Comparison of ENCODE assay signal across 8 cellular contexts in genomic region chr20:46022411-46023147, GRCh38. TPM values are rescaled to one million over a fixed set of nuclear protein-coding genes. Genes with fewer than 3 reads are reported as not detected.
DNase-seq lines count a peak whose midpoint lies in the region; ATAC-seq and TF ChIP-seq lines count a peak whose summit lies in the region.

No MANE protein-coding gene starts in this region.

- DNase-seq in A673 (ENCODE audit: low spot score) (peak; percentile 65), GM19238 (ENCODE audit: insufficient read length, low spot score) (peak; percentile 75), NCI-H82 treated with DMSO at 0.1 percent for 48 hours (lab: John Stamatoyannopoulos, UW; ENCODE audit: unreplicated experiment) (peak; percentile 49), activated T-cell treated with anti-CD3 and anti-CD28 coated beads for 1 hour (ENCODE audit: low read depth) (peak; percentile 81), epithelial cell of esophagus (ENCODE audit: low read depth) (peak; percentile 49)
- peak; percentile 77 for DNase-seq in natural killer cell treated with Interleukin-12 subunit alpha and Interleukin-12 subunit beta and Interleukin-15 and Interleukin-18, amount 100 ng/mL, for 72 hours (ENCODE audit: low spot score)
- peak; percentile 91 for DNase-seq in stimulated activated naive CD8-positive, alpha-beta T cell treated with anti-CD3 and anti-CD28 coated beads, Interleukin-15, Interleukin-2, amounts not matched to agents 100 U/mL and 50 U/mL, for 24 hours

- H3K4me3 ChIP-seq in A673 (ENCODE audit: low read depth, low read length, poor library complexity, severe bottlenecking) (peak overlapping the region; percentile 92), epithelial cell of esophagus (ENCODE audit: low read length) (peak overlapping the region; percentile 2)

- no peaks in the 10 kb centered on the region for H3K9me3 ChIP-seq in A673 (ENCODE audit: low read depth, low read length, poor library complexity, severe bottlenecking)

- no peaks in the 10 kb centered on the region for H3K9me3 Mint-ChIP-seq in natural killer cell treated with Interleukin-12 subunit alpha and Interleukin-12 subunit beta and Interleukin-15 and Interleukin-18, amount 100 ng/mL, for 72 hours

- peak; percentile 54 to 68 for ATAC-seq in natural killer cell treated with Interleukin-12 subunit alpha and Interleukin-12 subunit beta and Interleukin-15 and Interleukin-18, amount 100 ng/mL, for 72 hours
- ATAC-seq in stimulated activated naive CD8-positive, alpha-beta T cell treated with anti-CD3 and anti-CD28 coated beads, Interleukin-15, Interleukin-2, amounts not matched to agents 100 U/mL and 50 U/mL, for 24 hours: peak; percentile 63
- ATAC-seq in GM18870 (IDR thresholded peaks at IDR 0.05; ENCODE audit: unreplicated experiment): no peak

- CTCF ChIA-PET in A673 (lab: Charles Lee): interaction anchor here (0.6 to 1.6 kb wide), 11 partner anchors 8 to 501 kb away, joined by 3 to 7 read pairs (median 4); partner anchors contain the start of gene ELMO2

- POLR2A ChIA-PET in A673 (lab: Charles Lee; ENCODE audit: low non-redundant PET): interaction anchor here (0.6 kb wide), 1 partner anchor 1134 kb away, joined by 4 read pairs; no protein-coding TSS in a partner anchor

- no TSS peak for BruUV-seq in A673 (replicated peaks; lab: Mats Ljungman, UMichigan)

- H3K27me3 ChIP-seq in A673 (replicated peaks; ENCODE audit: insufficient read depth, low read depth, low read length, poor library complexity): no peaks in the 10 kb centered on the region

- no peak overlapping the region for H3K27ac ChIP-seq in A673 (ENCODE audit: low read depth, low read length, poor library complexity, severe bottlenecking)

- H3K36me3 ChIP-seq in A673 (ENCODE audit: insufficient read depth, low read length, poor library complexity, severe bottlenecking): no peaks in the 10 kb centered on the region

- intact Hi-C loops in A673 (cut with micrococcal nuclease; ENCODE audit: unreplicated experiment): loop anchor here (2.0 to 5.0 kb wide), 2 partner anchors 65 to 152 kb away; partner anchors contain the start of gene NCOA5

- peaks cover 13% of the 10 kb centered on the region for H3K4me1 ChIP-seq in A673 (ENCODE audit: insufficient read depth, low read length, poor library complexity, severe bottlenecking)

- H3K27me3 Mint-ChIP-seq in natural killer cell treated with Interleukin-12 subunit alpha and Interleukin-12 subunit beta and Interleukin-15 and Interleukin-18, amount 100 ng/mL, for 72 hours: peaks cover 43 to 56% of the 10 kb centered on the region in 2 donors

- peaks cover 5% of the 10 kb centered on the region for H3K36me3 Mint-ChIP-seq in natural killer cell treated with Interleukin-12 subunit alpha and Interleukin-12 subunit beta and Interleukin-15 and Interleukin-18, amount 100 ng/mL, for 72 hours

- TF ChIP-seq CTCF in A673 (conservative IDR thresholded peaks at IDR 0.05; ENCODE audit: low read depth, low read length) (peak; percentile 81), epithelial cell of esophagus (IDR thresholded peaks at IDR 0.05; ENCODE audit: insufficient read depth, low read depth, low read length, missing control alignments) (peak; percentile 69)

- H3K4me3 Mint-ChIP-seq in natural killer cell treated with Interleukin-12 subunit alpha and Interleukin-12 subunit beta and Interleukin-15 and Interleukin-18, amount 100 ng/mL, for 72 hours: peak overlapping the region; percentile 62

- H3K4me1 Mint-ChIP-seq in natural killer cell treated with Interleukin-12 subunit alpha and Interleukin-12 subunit beta and Interleukin-15 and Interleukin-18, amount 100 ng/mL, for 72 hours (ENCODE audit: low read depth in 2 of 2): peaks cover 16% of the 10 kb centered on the region in 2 donors

- H3K27ac Mint-ChIP-seq in natural killer cell treated with Interleukin-12 subunit alpha and Interleukin-12 subunit beta and Interleukin-15 and Interleukin-18, amount 100 ng/mL, for 72 hours: no peak overlapping the region

RNA-seq across cellular contexts. Expression of gene SLC12A5, which starts 6.4 kb away (rescaled TPM):
- total RNA-seq in A673 (2021): 20.0 and 20.9 TPM in 2 replicates
- not detected for total RNA-seq in natural killer cell treated with Interleukin-12 subunit alpha and Interleukin-12 subunit beta and Interleukin-15 and Interleukin-18, amount 100 ng/mL, for 72 hours

RNA-seq across cellular contexts. Expression of gene MMP9, which starts 13.9 kb away (rescaled TPM):
- 2.4 and 2.8 TPM in 2 replicates for total RNA-seq in A673 (2021)
- under 1 TPM in 1 of 2 donors, not detected in 1; 0.17 TPM for total RNA-seq in natural killer cell treated with Interleukin-12 subunit alpha and Interleukin-12 subunit beta and Interleukin-15 and Interleukin-18, amount 100 ng/mL, for 72 hours

RNA-seq across cellular contexts. Expression of gene ZNF335, which starts 50.6 kb away (rescaled TPM):
- total RNA-seq in A673 (2021): 31.9 and 32.9 TPM in 2 replicates
- 10 to 100 TPM; 44.4 to 62.6 TPM for total RNA-seq in natural killer cell treated with Interleukin-12 subunit alpha and Interleukin-12 subunit beta and Interleukin-15 and Interleukin-18, amount 100 ng/mL, for 72 hours

Comparison
In these comparisons a context has a peak if more than half of its experiments do, and no peak if none do; other contexts are left out.
1. RNA of gene SLC12A5, which starts 6.4 kb away (total RNA-seq): 20.0 to 20.9 TPM in A673; not detected in natural killer cell treated with Interleukin-12 subunit alpha and Interleukin-12 subunit beta and Interleukin-15 and Interleukin-18, amount 100 ng/mL, for 72 hours; every median in the first group is over 10 times any median in the second.
2. Peak in every context shown above with its lines, with median percentiles within 50 percentile points of each other: DNase-seq.